Comparison of ENCODE assay signal across 16 cellular contexts in genomic region chr10:62691331-62691730, GRCh38.
DNase-seq lines count a peak whose midpoint lies in the region; ATAC-seq and TF ChIP-seq lines count a peak whose summit lies in the region.
"Had no signal": no experiment of that assay in that cellular context is flagged by ENCODE, and none has a peak within 500 bp of the region (broad histone marks: within the 10 kb centered on the region; RNA-seq: fewer than 3 reads in every experiment).

No MANE protein-coding gene starts in this region.

- no peak for ATAC-seq in activated naive CD8-positive, alpha-beta T cell treated with anti-CD3 and anti-CD28 coated beads, Interleukin-2, amount 10 ng/mL, durations not matched to agents 7 days and 5 days (ENCODE audit: low read depth)
- no peak for ATAC-seq in mucosa of descending colon

- no peak for DNase-seq in activated T-cell treated with anti-CD3 and anti-CD28 coated beads, Interleukin-2, amount 50 U/mL, for 24 hours
- DNase-seq in activated T-cell treated with anti-CD3 and anti-CD28 coated beads, Interleukin-2, amount 50 U/mL, for 48 hours = no peak
- DNase-seq in activated naive CD8-positive, alpha-beta T cell treated with anti-CD3 and anti-CD28 coated beads, Interleukin-2, amount 10 ng/mL, durations not matched to agents 7 days and 5 days = no peak
- peak; percentile 11 for DNase-seq in putamen (ENCODE audit: low spot score)
- no peak for DNase-seq in right atrium auricular region (ENCODE audit: low spot score)
- no peak for DNase-seq in mucosa of descending colon
- DNase-seq in OCI-M2 (lab: John Stamatoyannopoulos, UW; ENCODE audit: unreplicated experiment) = no peak
- DNase-seq: activated effector memory CD4-positive, alpha-beta T cell treated with Interleukin-2 at 50 U/mL for 16 hours; effector CD8-positive, alpha-beta T cell; foreskin melanocyte; HCEC 1CT; IMR-90; NCI-H446; stomach had no signal

- H3K4me1 Mint-ChIP-seq in activated T-cell treated with anti-CD3 and anti-CD28 coated beads, Interleukin-2, amount 50 U/mL, for 24 hours (ENCODE audit: low read depth) = peaks cover 69% of the 10 kb centered on the region
- H3K4me1 Mint-ChIP-seq in IgD-negative memory B cell = peaks cover 25 to 32% (median 28%) of the 10 kb centered on the region in 3 donors
- peaks cover 22% of the 10 kb centered on the region for H3K4me1 Mint-ChIP-seq in activated naive CD8-positive, alpha-beta T cell treated with anti-CD3 and anti-CD28 coated beads, Interleukin-2, amount 10 ng/mL, durations not matched to agents 7 days and 5 days

- H3K9me3 ChIP-seq in right atrium auricular region (peaks cover 0 to 6% of the 10 kb centered on the region in 2 donors), mucosa of descending colon (no peaks in the 10 kb centered on the region)

- H3K36me3 ChIP-seq in right atrium auricular region (no peaks in the 10 kb centered on the region), mucosa of descending colon (ENCODE audit: low read depth) (no peaks in the 10 kb centered on the region)
- H3K36me3 ChIP-seq: stomach had no signal

- no peaks in the 10 kb centered on the region for H3K27me3 Mint-ChIP-seq in activated T-cell treated with anti-CD3 and anti-CD28 coated beads, Interleukin-2, amount 50 U/mL, for 24 hours
- no peaks in the 10 kb centered on the region for H3K27me3 Mint-ChIP-seq in IgD-negative memory B cell
- H3K27me3 Mint-ChIP-seq in activated naive CD8-positive, alpha-beta T cell treated with anti-CD3 and anti-CD28 coated beads, Interleukin-2, amount 10 ng/mL, durations not matched to agents 7 days and 5 days = peaks cover 2% of the 10 kb centered on the region

- H3K4me1 ChIP-seq in right atrium auricular region (peaks cover 0 to 4% of the 10 kb centered on the region in 2 donors), mucosa of descending colon (ENCODE audit: low read depth) (no peaks in the 10 kb centered on the region)
- H3K4me1 ChIP-seq: stomach had no signal

- no peaks in the 10 kb centered on the region for H3K27me3 ChIP-seq in right atrium auricular region
- H3K27me3 ChIP-seq: stomach had no signal

- H3K4me3 Mint-ChIP-seq in activated T-cell treated with anti-CD3 and anti-CD28 coated beads, Interleukin-2, amount 50 U/mL, for 24 hours = peak overlapping the region; percentile 42
- peak overlapping the region; percentile 55 to 89 (median 74) for H3K4me3 Mint-ChIP-seq in IgD-negative memory B cell
- peak overlapping the region; percentile 4 for H3K4me3 Mint-ChIP-seq in activated naive CD8-positive, alpha-beta T cell treated with anti-CD3 and anti-CD28 coated beads, Interleukin-2, amount 10 ng/mL, durations not matched to agents 7 days and 5 days

- intact Hi-C loops in mucosa of descending colon (cut with DNase I, micrococcal nuclease) = no loop called here

- POLR2A ChIA-PET in activated naive CD8-positive, alpha-beta T cell treated with anti-CD3 and anti-CD28 coated beads, Interleukin-2, amount 10 ng/mL, durations not matched to agents 7 days and 5 days (lab: Charles Lee) = no interaction called here

- H3K4me3 ChIP-seq in right atrium auricular region (no peak overlapping the region), mucosa of descending colon (no peak overlapping the region)
- H3K4me3 ChIP-seq: lung, stomach had no signal

- H3K27ac Mint-ChIP-seq in activated T-cell treated with anti-CD3 and anti-CD28 coated beads, Interleukin-2, amount 50 U/mL, for 24 hours = peak overlapping the region; percentile 47
- peak overlapping the region in 2 of 3 donors; percentile 59 to 95 for H3K27ac Mint-ChIP-seq in IgD-negative memory B cell
- H3K27ac Mint-ChIP-seq in activated naive CD8-positive, alpha-beta T cell treated with anti-CD3 and anti-CD28 coated beads, Interleukin-2, amount 10 ng/mL, durations not matched to agents 7 days and 5 days = no peak overlapping the region

- H3K36me3 Mint-ChIP-seq in activated T-cell treated with anti-CD3 and anti-CD28 coated beads, Interleukin-2, amount 50 U/mL, for 24 hours (ENCODE audit: low read depth) = peaks cover 10% of the 10 kb centered on the region
- H3K36me3 Mint-ChIP-seq in IgD-negative memory B cell = no peaks in the 10 kb centered on the region
- H3K36me3 Mint-ChIP-seq in activated naive CD8-positive, alpha-beta T cell treated with anti-CD3 and anti-CD28 coated beads, Interleukin-2, amount 10 ng/mL, durations not matched to agents 7 days and 5 days = peaks cover 5% of the 10 kb centered on the region

- TF ChIP-seq CTCF in right atrium auricular region (IDR thresholded peaks at IDR 0.05) = no peak
- TF ChIP-seq CTCF in mucosa of descending colon (IDR thresholded peaks at IDR 0.05) = no peak

- H3K9me3 Mint-ChIP-seq in activated T-cell treated with anti-CD3 and anti-CD28 coated beads, Interleukin-2, amount 50 U/mL, for 24 hours = peaks cover 21% of the 10 kb centered on the region
- H3K9me3 Mint-ChIP-seq in IgD-negative memory B cell = peaks cover 0 to 9% (median under 1%) of the 10 kb centered on the region in 3 donors
- H3K9me3 Mint-ChIP-seq in activated naive CD8-positive, alpha-beta T cell treated with anti-CD3 and anti-CD28 coated beads, Interleukin-2, amount 10 ng/mL, durations not matched to agents 7 days and 5 days = peaks cover 4% of the 10 kb centered on the region

- H3K27ac ChIP-seq in right atrium auricular region = no peak overlapping the region

Comparison
In these comparisons a context has a peak if more than half of its experiments do, and no peak if none do; other contexts are left out.
1. H3K4me3 Mint-ChIP-seq: peak in every context shown above with its lines; median percentile 74 in IgD-negative memory B cell; 42 in activated T-cell treated with anti-CD3 and anti-CD28 coated beads, Interleukin-2, amount 50 U/mL, for 24 hours; 4 in activated naive CD8-positive, alpha-beta T cell treated with anti-CD3 and anti-CD28 coated beads, Interleukin-2, amount 10 ng/mL, durations not matched to agents 7 days and 5 days.